ENCODE assay signal across 1 cellular context in genomic region chr5:173055042-173055721, GRCh38.
TF ChIP-seq lines count a peak whose summit lies in the region.

No MANE protein-coding gene starts in this region.

TF ChIP-seq in liver, 16 proteins besides CTCF, POLR2A, EP300 and RAD21 (continued from another document):
- TF ChIP-seq FOXA1 (IDR thresholded peaks at IDR 0.05) (no peak), EGR1 (IDR thresholded peaks at IDR 0.05; ENCODE audit: low read depth in 2 of 2) (no peak), FOXA2 (IDR thresholded peaks at IDR 0.05) (no peak), SP1 (IDR thresholded peaks at IDR 0.05) (no peak), ATF3 (IDR thresholded peaks at IDR 0.05) (no peak), YY1 (IDR thresholded peaks at IDR 0.05) (no peak)
TF ChIP-seq in liver: peak in this region for 0.
